ENCODE assay signal across 2 cellular contexts in the genomic region with DNA sequence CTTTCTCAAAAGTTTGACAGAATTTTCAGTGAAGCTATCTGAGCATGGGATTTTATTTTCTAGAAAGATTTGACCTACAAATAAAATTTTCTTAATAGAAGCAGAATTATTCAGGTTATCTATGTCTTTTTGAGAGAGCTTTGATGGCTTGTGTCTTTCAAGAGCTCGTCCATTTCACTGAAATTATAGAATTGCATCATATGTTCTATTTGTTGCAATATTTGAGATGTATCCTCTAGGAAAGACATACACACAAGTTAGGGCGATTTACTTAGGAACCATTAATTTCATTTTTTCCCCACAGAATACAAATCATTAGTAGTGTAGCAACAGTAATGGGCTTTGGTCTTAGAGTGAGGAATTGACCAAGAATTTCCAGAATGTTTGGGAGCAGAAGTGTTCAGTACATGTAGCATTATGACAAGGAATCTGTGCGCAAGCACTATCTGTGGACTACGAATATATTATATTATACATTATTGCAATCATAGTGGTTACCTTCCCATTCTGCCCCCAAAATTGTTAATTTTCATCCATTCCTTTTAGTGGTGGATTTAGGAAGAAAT.
TF ChIP-seq lines count a peak whose summit lies in the region.

No MANE protein-coding gene starts in this region.

TF ChIP-seq in IMR-90, 13 proteins besides CTCF, POLR2A, EP300 and RAD21:
- TF ChIP-seq CEBPB (IDR thresholded peaks at IDR 0.05; ENCODE audit: low read depth, low read length) (peak; percentile 73; the same call in 1 of the 2 replicates), MAZ (IDR thresholded peaks at IDR 0.05; ENCODE audit: borderline replicate concordance, low read depth, low read length) (no peak), MXI1 (IDR thresholded peaks at IDR 0.05; ENCODE audit: borderline replicate concordance, low read depth, low read length) (no peak), BHLHE40 (IDR thresholded peaks at IDR 0.05; ENCODE audit: low read depth, low read length) (no peak)

TF ChIP-seq in GM23338, 12 proteins besides CTCF, POLR2A, EP300 and RAD21:
- TF ChIP-seq, protein P1, sequence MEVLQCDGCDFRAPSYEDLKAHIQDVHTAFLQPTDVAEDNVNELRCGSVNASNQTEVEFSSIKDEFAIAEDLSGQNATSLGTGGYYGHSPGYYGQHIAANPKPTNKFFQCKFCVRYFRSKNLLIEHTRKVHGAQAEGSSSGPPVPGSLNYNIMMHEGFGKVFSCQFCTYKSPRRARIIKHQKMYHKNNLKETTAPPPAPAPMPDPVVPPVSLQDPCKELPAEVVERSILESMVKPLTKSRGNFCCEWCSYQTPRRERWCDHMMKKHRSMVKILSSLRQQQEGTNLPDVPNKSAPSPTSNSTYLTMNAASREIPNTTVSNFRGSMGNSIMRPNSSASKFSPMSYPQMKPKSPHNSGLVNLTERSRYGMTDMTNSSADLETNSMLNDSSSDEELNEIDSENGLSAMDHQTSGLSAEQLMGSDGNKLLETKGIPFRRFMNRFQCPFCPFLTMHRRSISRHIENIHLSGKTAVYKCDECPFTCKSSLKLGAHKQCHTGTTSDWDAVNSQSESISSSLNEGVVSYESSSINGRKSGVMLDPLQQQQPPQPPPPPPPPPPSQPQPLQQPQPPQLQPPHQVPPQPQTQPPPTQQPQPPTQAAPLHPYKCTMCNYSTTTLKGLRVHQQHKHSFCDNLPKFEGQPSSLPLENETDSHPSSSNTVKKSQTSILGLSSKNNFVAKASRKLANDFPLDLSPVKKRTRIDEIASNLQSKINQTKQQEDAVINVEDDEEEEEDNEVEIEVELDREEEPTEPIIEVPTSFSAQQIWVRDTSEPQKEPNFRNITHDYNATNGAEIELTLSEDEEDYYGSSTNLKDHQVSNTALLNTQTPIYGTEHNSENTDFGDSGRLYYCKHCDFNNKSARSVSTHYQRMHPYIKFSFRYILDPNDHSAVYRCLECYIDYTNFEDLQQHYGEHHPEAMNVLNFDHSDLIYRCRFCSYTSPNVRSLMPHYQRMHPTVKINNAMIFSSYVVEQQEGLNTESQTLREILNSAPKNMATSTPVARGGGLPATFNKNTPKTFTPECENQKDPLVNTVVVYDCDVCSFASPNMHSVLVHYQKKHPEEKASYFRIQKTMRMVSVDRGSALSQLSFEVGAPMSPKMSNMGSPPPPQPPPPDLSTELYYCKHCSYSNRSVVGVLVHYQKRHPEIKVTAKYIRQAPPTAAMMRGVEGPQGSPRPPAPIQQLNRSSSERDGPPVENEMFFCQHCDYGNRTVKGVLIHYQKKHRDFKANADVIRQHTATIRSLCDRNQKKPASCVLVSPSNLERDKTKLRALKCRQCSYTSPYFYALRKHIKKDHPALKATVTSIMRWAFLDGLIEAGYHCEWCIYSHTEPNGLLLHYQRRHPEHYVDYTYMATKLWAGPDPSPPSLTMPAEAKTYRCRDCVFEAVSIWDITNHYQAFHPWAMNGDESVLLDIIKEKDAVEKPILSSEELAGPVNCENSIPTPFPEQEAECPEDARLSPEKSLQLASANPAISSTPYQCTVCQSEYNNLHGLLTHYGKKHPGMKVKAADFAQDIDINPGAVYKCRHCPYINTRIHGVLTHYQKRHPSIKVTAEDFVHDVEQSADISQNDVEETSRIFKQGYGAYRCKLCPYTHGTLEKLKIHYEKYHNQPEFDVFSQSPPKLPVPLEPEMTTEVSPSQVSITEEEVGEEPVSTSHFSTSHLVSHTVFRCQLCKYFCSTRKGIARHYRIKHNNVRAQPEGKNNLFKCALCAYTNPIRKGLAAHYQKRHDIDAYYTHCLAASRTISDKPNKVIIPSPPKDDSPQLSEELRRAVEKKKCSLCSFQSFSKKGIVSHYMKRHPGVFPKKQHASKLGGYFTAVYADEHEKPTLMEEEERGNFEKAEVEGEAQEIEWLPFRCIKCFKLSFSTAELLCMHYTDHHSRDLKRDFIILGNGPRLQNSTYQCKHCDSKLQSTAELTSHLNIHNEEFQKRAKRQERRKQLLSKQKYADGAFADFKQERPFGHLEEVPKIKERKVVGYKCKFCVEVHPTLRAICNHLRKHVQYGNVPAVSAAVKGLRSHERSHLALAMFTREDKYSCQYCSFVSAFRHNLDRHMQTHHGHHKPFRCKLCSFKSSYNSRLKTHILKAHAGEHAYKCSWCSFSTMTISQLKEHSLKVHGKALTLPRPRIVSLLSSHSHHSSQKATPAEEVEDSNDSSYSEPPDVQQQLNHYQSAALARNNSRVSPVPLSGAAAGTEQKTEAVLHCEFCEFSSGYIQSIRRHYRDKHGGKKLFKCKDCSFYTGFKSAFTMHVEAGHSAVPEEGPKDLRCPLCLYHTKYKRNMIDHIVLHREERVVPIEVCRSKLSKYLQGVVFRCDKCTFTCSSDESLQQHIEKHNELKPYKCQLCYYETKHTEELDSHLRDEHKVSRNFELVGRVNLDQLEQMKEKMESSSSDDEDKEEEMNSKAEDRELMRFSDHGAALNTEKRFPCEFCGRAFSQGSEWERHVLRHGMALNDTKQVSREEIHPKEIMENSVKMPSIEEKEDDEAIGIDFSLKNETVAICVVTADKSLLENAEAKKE (CRISPR knock-in tag; IDR thresholded peaks at IDR 0.05): no peak
- TF ChIP-seq EZH2 (IDR thresholded peaks at IDR 0.05; ENCODE audit: low read depth, unreplicated experiment) (no peak), NANOG (IDR thresholded peaks at IDR 0.05; ENCODE audit: borderline replicate concordance) (no peak), JUNB (IDR thresholded peaks at IDR 0.05; ENCODE audit: unreplicated experiment) (no peak), ZNF114 (CRISPR knock-in tag; IDR thresholded peaks at IDR 0.05) (no peak), CREB1 (CRISPR knock-in tag; IDR thresholded peaks at IDR 0.05; ENCODE audit: low read depth) (no peak)
- TF ChIP-seq, protein P2, sequence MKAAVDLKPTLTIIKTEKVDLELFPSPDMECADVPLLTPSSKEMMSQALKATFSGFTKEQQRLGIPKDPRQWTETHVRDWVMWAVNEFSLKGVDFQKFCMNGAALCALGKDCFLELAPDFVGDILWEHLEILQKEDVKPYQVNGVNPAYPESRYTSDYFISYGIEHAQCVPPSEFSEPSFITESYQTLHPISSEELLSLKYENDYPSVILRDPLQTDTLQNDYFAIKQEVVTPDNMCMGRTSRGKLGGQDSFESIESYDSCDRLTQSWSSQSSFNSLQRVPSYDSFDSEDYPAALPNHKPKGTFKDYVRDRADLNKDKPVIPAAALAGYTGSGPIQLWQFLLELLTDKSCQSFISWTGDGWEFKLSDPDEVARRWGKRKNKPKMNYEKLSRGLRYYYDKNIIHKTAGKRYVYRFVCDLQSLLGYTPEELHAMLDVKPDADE (IDR thresholded peaks at IDR 0.05): no peak
- TF ChIP-seq, protein P3, sequence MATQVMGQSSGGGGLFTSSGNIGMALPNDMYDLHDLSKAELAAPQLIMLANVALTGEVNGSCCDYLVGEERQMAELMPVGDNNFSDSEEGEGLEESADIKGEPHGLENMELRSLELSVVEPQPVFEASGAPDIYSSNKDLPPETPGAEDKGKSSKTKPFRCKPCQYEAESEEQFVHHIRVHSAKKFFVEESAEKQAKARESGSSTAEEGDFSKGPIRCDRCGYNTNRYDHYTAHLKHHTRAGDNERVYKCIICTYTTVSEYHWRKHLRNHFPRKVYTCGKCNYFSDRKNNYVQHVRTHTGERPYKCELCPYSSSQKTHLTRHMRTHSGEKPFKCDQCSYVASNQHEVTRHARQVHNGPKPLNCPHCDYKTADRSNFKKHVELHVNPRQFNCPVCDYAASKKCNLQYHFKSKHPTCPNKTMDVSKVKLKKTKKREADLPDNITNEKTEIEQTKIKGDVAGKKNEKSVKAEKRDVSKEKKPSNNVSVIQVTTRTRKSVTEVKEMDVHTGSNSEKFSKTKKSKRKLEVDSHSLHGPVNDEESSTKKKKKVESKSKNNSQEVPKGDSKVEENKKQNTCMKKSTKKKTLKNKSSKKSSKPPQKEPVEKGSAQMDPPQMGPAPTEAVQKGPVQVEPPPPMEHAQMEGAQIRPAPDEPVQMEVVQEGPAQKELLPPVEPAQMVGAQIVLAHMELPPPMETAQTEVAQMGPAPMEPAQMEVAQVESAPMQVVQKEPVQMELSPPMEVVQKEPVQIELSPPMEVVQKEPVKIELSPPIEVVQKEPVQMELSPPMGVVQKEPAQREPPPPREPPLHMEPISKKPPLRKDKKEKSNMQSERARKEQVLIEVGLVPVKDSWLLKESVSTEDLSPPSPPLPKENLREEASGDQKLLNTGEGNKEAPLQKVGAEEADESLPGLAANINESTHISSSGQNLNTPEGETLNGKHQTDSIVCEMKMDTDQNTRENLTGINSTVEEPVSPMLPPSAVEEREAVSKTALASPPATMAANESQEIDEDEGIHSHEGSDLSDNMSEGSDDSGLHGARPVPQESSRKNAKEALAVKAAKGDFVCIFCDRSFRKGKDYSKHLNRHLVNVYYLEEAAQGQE (IDR thresholded peaks at IDR 0.05; ENCODE audit: unreplicated experiment): no peak
